Comparison of ENCODE assay signal across 8 cellular contexts in genomic region chr1:155277070-155277895, GRCh38.
DNase-seq lines count a peak whose midpoint lies in the region; ATAC-seq lines count a peak whose summit lies in the region.

Gene HCN3, plus strand, starts transcription at chr1:155277463. Its CDS starts 128 bp downstream, at chr1:155277591.

- DNase-seq in AG08396 (ENCODE audit: low spot score) (peak; percentile 99), NCI-H345 treated with DMSO at 0.1 percent for 48 hours (lab: John Stamatoyannopoulos, UW; ENCODE audit: unreplicated experiment) (peak; percentile 100), islet precursor cell (peak; percentile 98)
- peak; percentile 63 to 89 (median 72) for DNase-seq in activated CD4-positive, CD25-positive, alpha-beta regulatory T cell (lab: John Stamatoyannopoulos, UW)
- DNase-seq in central memory CD8-positive, alpha-beta T cell (ENCODE audit: low spot score in 2 of 2): peak; percentile 66 to 70
- DNase-seq in stimulated activated CD4-positive, alpha-beta T cell treated with anti-CD3 and anti-CD28 coated beads, Interleukin-12 subunit alpha, Interleukin-12 subunit beta, amount 100 ng/mL, for 4 hours: peak; percentile 97

- H3K4me3 Mint-ChIP-seq in central memory CD8-positive, alpha-beta T cell: peak within 1 kb of the TSS; percentile 73

- peaks cover 16% of the 10 kb centered on the region for H3K36me3 Mint-ChIP-seq in central memory CD8-positive, alpha-beta T cell (ENCODE audit: insufficient read depth)

- H3K27ac Mint-ChIP-seq in central memory CD8-positive, alpha-beta T cell (ENCODE audit: low read depth): no peak within 1 kb of the TSS

- peaks cover 36% of the 10 kb centered on the region for H3K4me1 Mint-ChIP-seq in central memory CD8-positive, alpha-beta T cell

- ATAC-seq in GM19025 (IDR thresholded peaks at IDR 0.05; ENCODE audit: low read depth, unreplicated experiment) (peak; percentile 61), HG03342 (IDR thresholded peaks at IDR 0.05; ENCODE audit: unreplicated experiment) (peak; percentile 54)
- ATAC-seq in central memory CD8-positive, alpha-beta T cell (replicated peaks; ENCODE audit: extremely low read depth, poor library complexity, severe bottlenecking): peak; percentile 33

- H3K27me3 Mint-ChIP-seq in central memory CD8-positive, alpha-beta T cell: no peaks in the 10 kb centered on the region

- no peaks in the 10 kb centered on the region for H3K9me3 Mint-ChIP-seq in central memory CD8-positive, alpha-beta T cell

Comparison
In these comparisons a context has a peak if more than half of its experiments do, and no peak if none do; other contexts are left out.
1. Peak in every context shown above with its lines: DNase-seq and ATAC-seq.